34 cellular contexts compared by ENCODE assay signal in genomic region chr3:49876567-49876966, GRCh38. TPM values are rescaled to one million over a fixed set of nuclear protein-coding genes. Genes with fewer than 3 reads are reported as not detected.
"Had no signal": no experiment of that assay in that cellular context is flagged by ENCODE, and none has a peak within 500 bp of the region (broad histone marks: within the 10 kb centered on the region; RNA-seq: fewer than 3 reads in every experiment).

No MANE protein-coding gene starts in this region.

- H3K36me3 Mint-ChIP-seq: naive B cell; naive thymus-derived CD8-positive, alpha-beta T cell; natural killer cell treated with Interleukin-12 subunit alpha and Interleukin-12 subunit beta and Interleukin-15 and Interleukin-18, amount 100 ng/mL, for 72 hours; stimulated activated memory B cell treated with anti-CD40 and anti-IgM and Interleukin-4, amounts not matched to agents 10 μg/mL and 1 μg/mL and 100 μg/mL, for 72 hours; type B pancreatic cell had no signal

- H3K4me3 ChIP-seq: ovary, psoas muscle, skin epidermis, smooth muscle cell, spleen, suprapubic skin, testis, tibial artery, transverse colon, upper lobe of right lung, uterus had no signal

- H2AFZ ChIP-seq: parathyroid adenoma had no signal

- DNase-seq: naive B cell; naive thymus-derived CD8-positive, alpha-beta T cell; nephron progenitor cell; occipital lobe; ovary; psoas muscle; spleen; stimulated activated CD4-positive, alpha-beta T cell treated with anti-CD3 and anti-CD28 coated beads, Interleukin-12 subunit alpha, Interleukin-12 subunit beta, amount 100 ng/mL, for 4 hours; stimulated activated CD4-positive, alpha-beta T cell treated with anti-CD3 and anti-CD28 coated beads, Interleukin-1b, Interleukin-23, amount 100 ng/mL, for 48 hours; stimulated activated CD4-positive, alpha-beta T cell treated with anti-CD3 and anti-CD28 coated beads, Interleukin-4, amount 100 ng/mL, for 1 hour; stimulated activated CD4-positive, alpha-beta T cell treated with anti-CD3 and anti-CD28 coated beads, Interleukin-4, amount 100 ng/mL, for 4 hours; stimulated activated CD8-positive, alpha-beta memory T cell treated with anti-CD3 and anti-CD28 coated beads, Interleukin-4, amount 100 ng/mL, for 48 hours; stimulated activated naive CD4-positive, alpha-beta T cell; stimulated activated naive CD8-positive, alpha-beta T cell treated with anti-CD3 and anti-CD28 coated beads, Interleukin-15, amount 100 ng/mL, for 72 hours; stimulated activated naive CD8-positive, alpha-beta T cell treated with anti-CD3 and anti-CD28 coated beads, Interleukin-15, Interleukin-2, amounts not matched to agents 100 U/mL and 50 U/mL, for 24 hours; substantia nigra; testis; tibial artery; transverse colon; upper lobe of right lung; uterus had no signal

- H3K4me2 ChIP-seq: smooth muscle cell had no signal

- H3K27ac Mint-ChIP-seq: naive thymus-derived CD8-positive, alpha-beta T cell; natural killer cell treated with Interleukin-12 subunit alpha and Interleukin-12 subunit beta and Interleukin-15 and Interleukin-18, amount 100 ng/mL, for 72 hours; progenitor cell of endocrine pancreas; stimulated activated memory B cell treated with anti-CD40 and anti-IgM and Interleukin-4, amounts not matched to agents 10 μg/mL and 1 μg/mL and 100 μg/mL, for 72 hours; stimulated activated naive CD8-positive, alpha-beta T cell treated with anti-CD3 and anti-CD28 coated beads, Interleukin-15, amount 100 ng/mL, for 72 hours; type B pancreatic cell had no signal

- H3K9me3 Mint-ChIP-seq: naive B cell; naive thymus-derived CD8-positive, alpha-beta T cell; natural killer cell treated with Interleukin-12 subunit alpha and Interleukin-12 subunit beta and Interleukin-15 and Interleukin-18, amount 100 ng/mL, for 72 hours; nephron progenitor cell; neural crest cell; stimulated activated memory B cell treated with anti-CD40 and anti-IgM and Interleukin-4, amounts not matched to agents 10 μg/mL and 1 μg/mL and 100 μg/mL, for 72 hours; stimulated activated naive CD8-positive, alpha-beta T cell treated with anti-CD3 and anti-CD28 coated beads, Interleukin-15, amount 100 ng/mL, for 72 hours; type B pancreatic cell had no signal

- H3K4me1 ChIP-seq: parathyroid adenoma, spleen, tibial artery, upper lobe of right lung, uterus had no signal

- H3K4me3 Mint-ChIP-seq: naive B cell; naive thymus-derived CD8-positive, alpha-beta T cell; natural killer cell treated with Interleukin-12 subunit alpha and Interleukin-12 subunit beta and Interleukin-15 and Interleukin-18, amount 100 ng/mL, for 72 hours; nephron progenitor cell; neural crest cell; stimulated activated memory B cell treated with anti-CD40 and anti-IgM and Interleukin-4, amounts not matched to agents 10 μg/mL and 1 μg/mL and 100 μg/mL, for 72 hours; stimulated activated naive CD8-positive, alpha-beta T cell treated with anti-CD3 and anti-CD28 coated beads, Interleukin-15, amount 100 ng/mL, for 72 hours; type B pancreatic cell had no signal

- H3K27me3 ChIP-seq: ovary, suprapubic skin, testis, upper lobe of right lung, uterus had no signal

- ATAC-seq: naive thymus-derived CD8-positive, alpha-beta T cell; natural killer cell treated with Interleukin-12 subunit alpha and Interleukin-12 subunit beta and Interleukin-15 and Interleukin-18, amount 100 ng/mL, for 72 hours; psoas muscle; right cardiac atrium; sciatic nerve; stimulated activated memory B cell treated with anti-CD40 and anti-IgM and Interleukin-4, amounts not matched to agents 10 μg/mL and 1 μg/mL and 100 μg/mL, for 72 hours; stimulated activated naive CD8-positive, alpha-beta T cell treated with anti-CD3 and anti-CD28 coated beads, Interleukin-15, amount 100 ng/mL, for 72 hours; stimulated activated naive CD8-positive, alpha-beta T cell treated with anti-CD3 and anti-CD28 coated beads, Interleukin-15, Interleukin-2, amounts not matched to agents 100 U/mL and 50 U/mL, for 24 hours; upper lobe of right lung had no signal

- H3K36me3 ChIP-seq: ovary, spleen, suprapubic skin, tibial artery, transverse colon, upper lobe of right lung, uterus had no signal

- H3K9ac ChIP-seq: parathyroid adenoma had no signal

- H3K4me1 Mint-ChIP-seq: naive B cell had no signal

- H3K27ac ChIP-seq: ovary, parathyroid adenoma, psoas muscle, skin epidermis, spleen, suprapubic skin, testis, tibial artery, transverse colon, upper lobe of right lung, uterus had no signal

- H3K9me3 ChIP-seq: ovary, psoas muscle, spleen, suprapubic skin, testis, tibial artery, transverse colon, upper lobe of right lung, uterus had no signal

RNA-seq across cellular contexts. Expression of gene CAMKV, which starts 6.9 kb away (rescaled TPM):
- total RNA-seq: naive thymus-derived CD8-positive, alpha-beta T cell; natural killer cell treated with Interleukin-12 subunit alpha and Interleukin-12 subunit beta and Interleukin-15 and Interleukin-18, amount 100 ng/mL, for 72 hours; osteoblast; psoas muscle; right cardiac atrium; sciatic nerve; smooth muscle cell; spleen; upper lobe of right lung had no signal
- polyA plus RNA-seq: naive thymus-derived CD8-positive, alpha-beta T cell; ovary; right cardiac atrium; smooth muscle cell; spleen; urinary bladder had no signal
